In the genomic region with DNA sequence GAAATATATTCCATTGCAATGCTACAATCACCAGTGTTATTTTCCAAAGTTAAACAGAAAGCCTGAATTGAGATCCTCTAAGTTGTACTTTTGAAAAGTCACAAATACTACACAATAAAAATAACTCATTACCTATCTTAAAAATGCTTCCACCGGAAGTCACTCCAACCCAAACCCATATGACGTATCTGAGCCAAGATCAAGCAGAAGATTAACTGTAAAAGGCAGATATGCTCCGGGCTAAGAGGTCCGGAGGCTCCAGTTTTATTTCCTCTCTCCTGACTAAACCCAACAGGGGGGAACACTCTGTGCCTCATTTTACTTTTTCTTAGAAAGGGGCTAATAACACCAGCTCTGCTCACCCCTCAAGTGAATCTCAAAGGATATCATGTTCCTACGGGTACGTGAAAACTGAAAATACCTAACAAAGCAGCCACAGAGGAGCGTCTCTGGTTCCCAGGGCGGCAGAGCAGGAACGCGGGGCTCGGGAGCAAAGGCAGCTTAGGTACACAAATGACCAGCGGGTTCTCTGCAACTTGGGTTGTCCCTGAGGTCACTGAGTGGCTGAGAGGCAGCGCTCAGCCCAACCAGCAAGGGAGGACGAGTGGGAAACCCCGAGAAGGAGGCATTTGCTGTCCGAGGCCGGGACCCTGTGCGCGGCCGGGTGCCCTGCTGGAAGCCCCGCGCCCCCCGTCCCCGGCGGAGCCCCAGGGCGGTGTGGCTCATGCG, we compare ENCODE assay signal across 8 cellular contexts. TPM values are rescaled to one million over a fixed set of nuclear protein-coding genes. Genes with fewer than 3 reads are reported as not detected.
A peak's percentile ranks its signal among the peaks of the same experiment; 100 is the strongest.
DNase-seq lines count a peak whose midpoint lies in the region; ATAC-seq and TF ChIP-seq lines count a peak whose summit lies in the region.

No MANE protein-coding gene starts in this region.

- H3K27me3 Mint-ChIP-seq in activated naive CD8-positive, alpha-beta T cell treated with anti-CD3 and anti-CD28 coated beads, Interleukin-2, amount 50 U/mL, for 24 hours, result peaks cover 12% of the 10 kb centered on the region

- H3K79me2 ChIP-seq in hepatocyte, result peaks cover 50% of the 10 kb centered on the region

- peaks cover 10% of the 10 kb centered on the region; the same call in 1 of the 2 replicates for H3K36me3 ChIP-seq in HUES64 (ENCODE audit: insufficient read depth, low read length)
- H3K36me3 ChIP-seq in hepatocyte (replicated peaks; ENCODE audit: insufficient read depth, low read depth), result no peaks in the 10 kb centered on the region
- no peaks in the 10 kb centered on the region for H3K36me3 ChIP-seq in gastrocnemius medialis

- TF ChIP-seq POLR2A in gastrocnemius medialis (IDR thresholded peaks at IDR 0.05), result peak in 1 of 2 donors; percentile 13

- no peaks in the 10 kb centered on the region for H3K9me2 ChIP-seq in hepatocyte (replicated peaks; ENCODE audit: insufficient read depth)

- H3K4me1 Mint-ChIP-seq in activated naive CD8-positive, alpha-beta T cell treated with anti-CD3 and anti-CD28 coated beads, Interleukin-2, amount 50 U/mL, for 24 hours, result peaks cover 24% of the 10 kb centered on the region

- 6% methylated on average over 27 of the region's 27 CpGs for WGBS in HUES64
- WGBS in hepatocyte (ENCODE audit: low lambda C conversion rate, missing lambda C conversion rate), result 4% methylated on average over 20 of the region's 27 CpGs

- peak overlapping the region; percentile 51 for H3K27ac Mint-ChIP-seq in activated naive CD8-positive, alpha-beta T cell treated with anti-CD3 and anti-CD28 coated beads, Interleukin-2, amount 50 U/mL, for 24 hours

- H3K9me3 ChIP-seq in HUES64 (ENCODE audit: insufficient read depth, low read depth, low read length) (no peaks in the 10 kb centered on the region), hepatocyte (ENCODE audit: low read depth) (no peaks in the 10 kb centered on the region), gastrocnemius medialis (no peaks in the 10 kb centered on the region)

- peak overlapping the region; percentile 85 for H3K4me2 ChIP-seq in hepatocyte

- intact Hi-C loops in gastrocnemius medialis (cut with DNase I; ENCODE audit: low total_unique reads), result loop anchor here (1.0 to 5.0 kb wide), 4 partner anchors 56 to 152 kb away; a partner anchor contains a TSS

- H2AFZ ChIP-seq in hepatocyte, result peak overlapping the region; percentile 90

- H3K27me3 ChIP-seq in HUES64 (ENCODE audit: insufficient read depth, low read length), result peaks cover 41% of the 10 kb centered on the region; the same call in 1 of the 2 replicates
- H3K27me3 ChIP-seq in hepatocyte, result no peaks in the 10 kb centered on the region
- H3K27me3 ChIP-seq in gastrocnemius medialis, result no peaks in the 10 kb centered on the region

- DNase-seq in CD1c-positive myeloid dendritic cell (ENCODE audit: extremely low spot score), result peak; percentile 45
- DNase-seq in activated naive CD8-positive, alpha-beta T cell treated with anti-CD3 and anti-CD28 coated beads, Interleukin-2, amount 50 U/mL, for 24 hours, result no peak
- DNase-seq in hepatocyte (ENCODE audit: low spot score), result peak; percentile 60
- no peak for DNase-seq in gastrocnemius medialis
- no peak for DNase-seq in SKM-1 (lab: John Stamatoyannopoulos, UW; ENCODE audit: unreplicated experiment)
- DNase-seq in NCI-H187 treated with DMSO at 0.1 percent for 48 hours (lab: John Stamatoyannopoulos, UW), result no peak

- TF ChIP-seq CTCF in hepatocyte (IDR thresholded peaks at IDR 0.05; ENCODE audit: poor library complexity) (no peak), gastrocnemius medialis (IDR thresholded peaks at IDR 0.05 in 4 of 5, conservative IDR thresholded peaks at IDR 0.05 in 1 of 5) (no peak)

- H3K27ac ChIP-seq in HUES64 (ENCODE audit: low read depth, low read length) (peak overlapping the region; percentile 68; the same call in 1 of the 2 replicates), hepatocyte (peak overlapping the region; percentile 98), gastrocnemius medialis (peak overlapping the region; percentile 75 to 92 (median 84))

- H3K36me3 Mint-ChIP-seq in activated naive CD8-positive, alpha-beta T cell treated with anti-CD3 and anti-CD28 coated beads, Interleukin-2, amount 50 U/mL, for 24 hours (ENCODE audit: low read depth), result no peaks in the 10 kb centered on the region

- peak; percentile 29 for ATAC-seq in GM19023 (IDR thresholded peaks at IDR 0.05; ENCODE audit: unreplicated experiment)
- no peak for ATAC-seq in activated naive CD8-positive, alpha-beta T cell treated with anti-CD3 and anti-CD28 coated beads, Interleukin-2, amount 50 U/mL, for 24 hours
- peak; percentile 40 to 54 for ATAC-seq in gastrocnemius medialis

- in situ Hi-C loops in gastrocnemius medialis (cut with MboI; ENCODE audit: low sequenced_read_pairs in 4 of 4), result loop anchor here in 1 of 4 donors (25.0 kb wide), 1 partner anchor 98 kb away; no protein-coding TSS in a partner anchor

- H4K20me1 ChIP-seq in hepatocyte (ENCODE audit: insufficient read depth, poor library complexity, severe bottlenecking), result no peaks in the 10 kb centered on the region

- peak overlapping the region; percentile 75 for H3K9ac ChIP-seq in HUES64 (ENCODE audit: low read depth, low read length)

- H3K4me3 ChIP-seq in HUES64 (ENCODE audit: low read length), result peak overlapping the region; percentile 72
- peak overlapping the region; percentile 97 for H3K4me3 ChIP-seq in hepatocyte
- H3K4me3 ChIP-seq in gastrocnemius medialis, result peak overlapping the region; percentile 75 to 88 (median 84)

- H3K4me3 Mint-ChIP-seq in activated naive CD8-positive, alpha-beta T cell treated with anti-CD3 and anti-CD28 coated beads, Interleukin-2, amount 50 U/mL, for 24 hours, result peak overlapping the region; percentile 76

- no peaks in the 10 kb centered on the region for H3K9me3 Mint-ChIP-seq in activated naive CD8-positive, alpha-beta T cell treated with anti-CD3 and anti-CD28 coated beads, Interleukin-2, amount 50 U/mL, for 24 hours

- H3K4me1 ChIP-seq in HUES64 (ENCODE audit: insufficient read depth, low read length), result peaks cover 24% of the 10 kb centered on the region
- H3K4me1 ChIP-seq in hepatocyte (ENCODE audit: insufficient read depth), result peaks cover 35% of the 10 kb centered on the region
- peaks cover 10 to 13% of the 10 kb centered on the region in 2 donors for H3K4me1 ChIP-seq in gastrocnemius medialis

RNA-seq across cellular contexts. Expression of a gene that starts 0.8 kb away (rescaled TPM):
- polyA plus RNA-seq in HUES64 (2013, experiment 1 of 2), result 8.6 TPM
- polyA plus RNA-seq in HUES64 (2013, experiment 2 of 2), result 9.6 TPM
- total RNA-seq in hepatocyte (34.8 and 37.4 TPM in 2 replicates), gastrocnemius medialis (1 to 10 TPM in 2 of 4 donors, under 1 TPM in 2; 0.31 to 9.1 (median 2.0) TPM)
- 19.6 and 28.3 TPM in 2 replicates for polyA plus RNA-seq in hepatocyte

RNA-seq across cellular contexts. Expression of a gene that starts 54.6 kb away (rescaled TPM):
- 17.3 TPM for polyA plus RNA-seq in HUES64 (2013, experiment 1 of 2)
- 18.2 TPM for polyA plus RNA-seq in HUES64 (2013, experiment 2 of 2)
- 29.9 and 30.9 TPM in 2 replicates for total RNA-seq in hepatocyte
- polyA plus RNA-seq in hepatocyte, result 34.5 and 37.6 TPM in 2 replicates
- total RNA-seq in gastrocnemius medialis, result 10 to 100 TPM; 17.9 to 24.7 (median 21.5) TPM

Comparison
In these comparisons a context has a peak if more than half of its experiments do, and no peak if none do; other contexts are left out.
1. DNase-seq: peak in CD1c-positive myeloid dendritic cell (single experiment) and hepatocyte (single experiment); none in activated naive CD8-positive, alpha-beta T cell treated with anti-CD3 and anti-CD28 coated beads, Interleukin-2, amount 50 U/mL, for 24 hours (single experiment), gastrocnemius medialis (0 of 2), SKM-1 (single experiment) and NCI-H187 treated with DMSO at 0.1 percent for 48 hours (single experiment).
2. Peak in every context shown above with its lines, with median percentiles within 50 percentile points of each other: H3K27ac ChIP-seq and H3K4me3 ChIP-seq.